19 cellular contexts compared by ENCODE assay signal in the genomic region with DNA sequence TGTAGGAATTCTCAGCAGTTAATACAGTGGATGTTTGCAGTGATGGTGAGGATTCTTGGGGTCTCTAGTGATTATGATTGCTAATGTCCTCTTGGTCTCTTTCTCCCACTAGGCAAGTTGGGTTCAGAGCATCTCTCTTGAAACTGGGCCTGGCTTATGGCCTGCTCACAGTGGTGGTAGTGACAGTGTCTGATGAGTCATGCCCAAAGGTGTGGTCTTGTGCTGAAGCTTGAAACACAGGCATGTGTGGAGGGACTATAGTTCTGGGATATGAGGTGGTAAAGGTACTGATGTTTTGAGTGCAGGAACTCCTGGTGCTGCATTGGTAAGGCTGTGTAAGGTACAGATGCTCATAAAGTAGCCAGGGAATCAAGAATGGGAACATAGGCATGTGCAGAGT.
"Had no signal": no experiment of that assay in that cellular context is flagged by ENCODE, and none has a peak within 500 bp of the region (broad histone marks: within the 10 kb centered on the region; RNA-seq: fewer than 3 reads in every experiment).

No MANE protein-coding gene starts in this region.

- ATAC-seq: effector memory CD8-positive, alpha-beta T cell; gastroesophageal sphincter; left colon; left ventricle myocardium superior; natural killer cell; pancreas; right cardiac atrium had no signal

- H3K4me3 ChIP-seq: esophagus squamous epithelium, gastroesophageal sphincter, neural progenitor cell, pancreas, vagina had no signal

- H3K27me3 ChIP-seq: esophagus squamous epithelium, gastroesophageal sphincter, neural progenitor cell, pancreas, vagina had no signal

- H3K27ac ChIP-seq: esophagus squamous epithelium, gastroesophageal sphincter, neural progenitor cell, pancreas, vagina had no signal

- FAIRE-seq: kidney had no signal

- DNase-seq: effector memory CD8-positive, alpha-beta T cell; esophagus squamous epithelium; glutamatergic neuron; immature natural killer cell; kidney; left colon; left ventricle myocardium superior; natural killer cell; occipital lobe; pancreas; right cardiac atrium; small intestine; stimulated activated CD4-positive, alpha-beta T cell treated with anti-CD3 and anti-CD28 coated beads, Interleukin-12 subunit alpha, Interleukin-12 subunit beta, amount 100 ng/mL, for 4 hours; stimulated activated naive CD4-positive, alpha-beta T cell treated with Interleukin-2 at 50 U/mL for 16 hours had no signal

- H3K4me3 Mint-ChIP-seq: effector memory CD8-positive, alpha-beta T cell; immature natural killer cell; natural killer cell; neural progenitor cell; type B pancreatic cell had no signal

- H3K4me1 Mint-ChIP-seq: immature natural killer cell, natural killer cell, neural progenitor cell had no signal

- H3K27me3 Mint-ChIP-seq: effector memory CD8-positive, alpha-beta T cell; progenitor cell of endocrine pancreas; type B pancreatic cell had no signal

- H3K36me3 ChIP-seq: esophagus squamous epithelium, gastroesophageal sphincter, neural progenitor cell, pancreas, vagina had no signal

- H3K27ac Mint-ChIP-seq: effector memory CD8-positive, alpha-beta T cell; immature natural killer cell; natural killer cell; neural progenitor cell; progenitor cell of endocrine pancreas; type B pancreatic cell had no signal

- H3K36me3 Mint-ChIP-seq: immature natural killer cell, natural killer cell, neural progenitor cell, type B pancreatic cell had no signal

- H3K9me3 ChIP-seq: esophagus squamous epithelium, pancreas, vagina had no signal

- H3K4me1 ChIP-seq: esophagus squamous epithelium, gastroesophageal sphincter, neural progenitor cell, pancreas, vagina had no signal

- H3K9me3 Mint-ChIP-seq: neural progenitor cell, type B pancreatic cell had no signal
